In the genomic region with DNA sequence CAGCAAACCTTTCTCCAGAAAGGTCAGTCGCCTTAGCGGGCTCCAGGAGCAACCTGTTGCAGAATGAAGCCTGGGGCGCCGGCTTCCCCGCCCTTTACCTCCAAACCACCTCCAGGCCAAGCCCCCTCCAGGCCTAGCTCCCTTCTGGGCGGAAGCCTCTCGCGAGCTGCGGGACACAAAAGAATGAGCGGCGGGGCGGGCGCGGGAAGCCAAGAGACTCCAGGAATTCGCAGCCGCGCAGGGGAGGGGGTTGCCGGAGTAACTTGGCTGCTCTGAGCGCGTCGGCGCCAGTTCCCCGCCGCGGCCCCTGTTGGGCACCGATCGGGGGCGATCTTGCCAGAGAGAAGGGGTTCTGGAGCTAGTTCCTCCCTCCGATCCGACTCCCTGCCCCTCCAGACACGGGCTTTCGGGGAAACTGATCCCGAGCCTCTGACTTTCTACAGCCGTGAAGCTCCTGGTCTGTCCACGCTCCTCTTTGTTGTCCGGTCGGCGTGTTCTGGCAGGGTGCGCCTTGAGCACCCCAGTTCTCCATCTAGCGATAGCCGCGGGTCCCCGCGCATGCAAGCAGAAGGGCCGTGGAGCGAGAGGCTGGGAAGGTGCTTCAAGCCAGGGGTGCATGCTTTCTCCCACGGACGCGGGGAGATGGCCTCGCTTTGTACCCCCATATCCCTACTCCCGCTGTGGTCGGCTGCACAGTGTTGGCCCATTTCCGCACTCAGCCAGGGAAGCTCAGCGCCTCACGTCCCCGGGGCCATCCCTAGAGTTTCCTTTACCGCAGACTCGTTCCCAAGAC, we compare ENCODE assay signal across 8 cellular contexts. TPM values are rescaled to one million over a fixed set of nuclear protein-coding genes. Genes with fewer than 3 reads are reported as not detected.
A peak's percentile ranks its signal among the peaks of the same experiment; 100 is the strongest.
DNase-seq lines count a peak whose midpoint lies in the region; ATAC-seq and TF ChIP-seq lines count a peak whose summit lies in the region.

No MANE protein-coding gene starts in this region.

- WGBS in right lobe of liver (ENCODE audit: insufficient coverage, low coverage, low lambda C conversion rate, missing lambda C conversion rate) = 5% methylated on average over 22 of the region's 58 CpGs

- H3K4me1 Mint-ChIP-seq in CD8-positive, alpha-beta T cell (ENCODE audit: low read depth) = peaks cover 22% of the 10 kb centered on the region
- H3K4me1 Mint-ChIP-seq in stimulated activated naive CD8-positive, alpha-beta T cell treated with anti-CD3 and anti-CD28 coated beads, Interleukin-15, amount 100 ng/mL, for 72 hours = peaks cover 31% of the 10 kb centered on the region

- no peak for TF ChIP-seq CTCF in CD8-positive, alpha-beta T cell (IDR thresholded peaks at IDR 0.05)
- TF ChIP-seq CTCF in colonic mucosa (IDR thresholded peaks at IDR 0.05) (no peak), right lobe of liver (IDR thresholded peaks at IDR 0.05) (no peak)

- peak overlapping the region; percentile 76 for H3K4me3 Mint-ChIP-seq in CD8-positive, alpha-beta T cell
- H3K4me3 Mint-ChIP-seq in stimulated activated naive CD8-positive, alpha-beta T cell treated with anti-CD3 and anti-CD28 coated beads, Interleukin-15, amount 100 ng/mL, for 72 hours = peak overlapping the region; percentile 83 to 86

- H3K36me3 ChIP-seq in CD8-positive, alpha-beta T cell (ENCODE audit: insufficient read depth, low read length) = no peaks in the 10 kb centered on the region
- no peaks in the 10 kb centered on the region for H3K36me3 ChIP-seq in colonic mucosa
- H3K36me3 ChIP-seq in right lobe of liver = no peaks in the 10 kb centered on the region

- no peak for TF ChIP-seq POLR2A in right lobe of liver (IDR thresholded peaks at IDR 0.05)

- peak overlapping the region; percentile 66 to 85 for H3K9ac ChIP-seq in colonic mucosa (ENCODE audit: low read depth in 2 of 2, low read length in 2 of 2)

- CTCF ChIA-PET in CD8-positive, alpha-beta T cell (lab: Charles Lee) = interaction anchor here (0.5 to 0.6 kb wide), 2 partner anchors 11 to 57 kb away, joined by 3 read pairs; no protein-coding TSS in a partner anchor

- DNase-seq in CD8-positive, alpha-beta T cell = no peak
- DNase-seq in NCI-H2107 treated with DMSO at 0.1 percent for 48 hours (lab: John Stamatoyannopoulos, UW; ENCODE audit: unreplicated experiment) (peak; percentile 12), colonic mucosa (peak; percentile 45), right lobe of liver (peak; percentile 40 to 59 (median 50))
- peak; percentile 23 to 26 for DNase-seq in stimulated activated naive CD8-positive, alpha-beta T cell treated with anti-CD3 and anti-CD28 coated beads, Interleukin-15, amount 100 ng/mL, for 72 hours
- no peak for DNase-seq in activated CD4-positive, CD25-positive, alpha-beta regulatory T cell (lab: John Stamatoyannopoulos, UW)
- no peak for DNase-seq in activated effector memory CD4-positive, alpha-beta T cell treated with anti-CD3 and anti-CD28 coated beads, Interleukin-2, amount 50 U/mL, for 16 hours

- H3K4me1 ChIP-seq in CD8-positive, alpha-beta T cell (ENCODE audit: insufficient read depth, low read length) = peaks cover 24% of the 10 kb centered on the region
- H3K4me1 ChIP-seq in colonic mucosa (no peaks in the 10 kb centered on the region), right lobe of liver (peaks cover 0 to 18% (median 0%) of the 10 kb centered on the region in 4 donors)

- no peaks in the 10 kb centered on the region for H3K9me3 ChIP-seq in CD8-positive, alpha-beta T cell (ENCODE audit: low read length)
- H3K9me3 ChIP-seq in colonic mucosa (no peaks in the 10 kb centered on the region), right lobe of liver (no peaks in the 10 kb centered on the region)

- H3K9me3 Mint-ChIP-seq in CD8-positive, alpha-beta T cell = no peaks in the 10 kb centered on the region
- peaks cover 8 to 10% of the 10 kb centered on the region in 2 donors for H3K9me3 Mint-ChIP-seq in stimulated activated naive CD8-positive, alpha-beta T cell treated with anti-CD3 and anti-CD28 coated beads, Interleukin-15, amount 100 ng/mL, for 72 hours

- no peak overlapping the region for H3K27ac ChIP-seq in CD8-positive, alpha-beta T cell (ENCODE audit: low read depth, low read length)
- H3K27ac ChIP-seq in colonic mucosa (no peak overlapping the region), right lobe of liver (no peak overlapping the region)

- no peaks in the 10 kb centered on the region for H3K36me3 Mint-ChIP-seq in CD8-positive, alpha-beta T cell

- intact Hi-C loops in CD8-positive, alpha-beta T cell (cut with DNase I, micrococcal nuclease) = no loop called here
- intact Hi-C loops in colonic mucosa (cut with DNase I) = loop anchor here (10.0 kb wide), 1 partner anchor 112 kb away; no protein-coding TSS in a partner anchor
- intact Hi-C loops in right lobe of liver (cut with DNase I) = no loop called here

- POLR2A ChIA-PET in CD8-positive, alpha-beta T cell (lab: Charles Lee) = no interaction called here

- H3K27ac Mint-ChIP-seq in CD8-positive, alpha-beta T cell = no peak overlapping the region
- H3K27ac Mint-ChIP-seq in stimulated activated naive CD8-positive, alpha-beta T cell treated with anti-CD3 and anti-CD28 coated beads, Interleukin-15, amount 100 ng/mL, for 72 hours = peak overlapping the region in 1 of 2 donors; percentile 3

- ATAC-seq in CD8-positive, alpha-beta T cell = no peak
- peak; percentile 52 to 59 (median 58) for ATAC-seq in right lobe of liver
- ATAC-seq in stimulated activated naive CD8-positive, alpha-beta T cell treated with anti-CD3 and anti-CD28 coated beads, Interleukin-15, amount 100 ng/mL, for 72 hours = peak; percentile 44
- no peak for ATAC-seq in GM19351 (IDR thresholded peaks at IDR 0.05; ENCODE audit: unreplicated experiment)

- peaks cover 68% of the 10 kb centered on the region for H3K27me3 Mint-ChIP-seq in CD8-positive, alpha-beta T cell (ENCODE audit: low read depth)
- peaks cover 95% of the 10 kb centered on the region for H3K27me3 Mint-ChIP-seq in stimulated activated naive CD8-positive, alpha-beta T cell treated with anti-CD3 and anti-CD28 coated beads, Interleukin-15, amount 100 ng/mL, for 72 hours

- peak overlapping the region; percentile 44 for H3K4me3 ChIP-seq in CD8-positive, alpha-beta T cell (ENCODE audit: low read depth, low read length)
- H3K4me3 ChIP-seq in colonic mucosa (peak overlapping the region; percentile 57), right lobe of liver (peak overlapping the region; percentile 26 to 43 (median 31))

- H3K27me3 ChIP-seq in CD8-positive, alpha-beta T cell (ENCODE audit: insufficient read depth, low read length) = peaks cover 16% of the 10 kb centered on the region
- H3K27me3 ChIP-seq in colonic mucosa (peaks cover 11% of the 10 kb centered on the region), right lobe of liver (peaks cover 0 to 27% of the 10 kb centered on the region in 2 donors)

RNA-seq across cellular contexts. Expression of a gene that starts 1.2 kb away (rescaled TPM):
- not detected for total RNA-seq in CD8-positive, alpha-beta T cell
- total RNA-seq in colonic mucosa (10 to 100 TPM; 34.3 to 63.9 TPM), right lobe of liver (1 to 10 TPM in 5 of 6 experiments, under 1 TPM in 1; 0.86 to 2.2 (median 1.3) TPM)

Comparison
In these comparisons a context has a peak if more than half of its experiments do, and no peak if none do; other contexts are left out.
1. ATAC-seq: peak in right lobe of liver (4 of 4) and stimulated activated naive CD8-positive, alpha-beta T cell treated with anti-CD3 and anti-CD28 coated beads, Interleukin-15, amount 100 ng/mL, for 72 hours (single experiment); none in CD8-positive, alpha-beta T cell (single experiment) and GM19351 (single experiment).
2. DNase-seq: peak in NCI-H2107 treated with DMSO at 0.1 percent for 48 hours (single experiment), colonic mucosa (single experiment), right lobe of liver (3 of 3) and stimulated activated naive CD8-positive, alpha-beta T cell treated with anti-CD3 and anti-CD28 coated beads, Interleukin-15, amount 100 ng/mL, for 72 hours (2 of 2); none in CD8-positive, alpha-beta T cell (0 of 7), activated CD4-positive, CD25-positive, alpha-beta regulatory T cell (0 of 4) and activated effector memory CD4-positive, alpha-beta T cell treated with anti-CD3 and anti-CD28 coated beads, Interleukin-2, amount 50 U/mL, for 16 hours (single experiment).
3. RNA of a gene that starts 1.2 kb away (total RNA-seq): 34.3 to 63.9 TPM in colonic mucosa; 0.86 to 2.2 TPM in right lobe of liver and not detected in CD8-positive, alpha-beta T cell; every median in the first group is over 10 times any median in the second.
4. Peak in every context shown above with its lines, with median percentiles within 50 percentile points of each other: H3K4me3 ChIP-seq.